In genomic region chr7:46739378-46740234, GRCh38 we compare ENCODE assay signal across 1 cellular context.
TF ChIP-seq lines count a peak whose summit lies in the region.

No MANE protein-coding gene starts in this region.

TF ChIP-seq in IMR-90, 13 proteins besides CTCF, POLR2A, EP300 and RAD21 (continued from another document):
- TF ChIP-seq MAZ (IDR thresholded peaks at IDR 0.05; ENCODE audit: borderline replicate concordance, low read depth, low read length) (no peak), USF2 (IDR thresholded peaks at IDR 0.05; ENCODE audit: low read depth, low read length) (no peak), CEBPB (IDR thresholded peaks at IDR 0.05; ENCODE audit: low read depth, low read length) (no peak)
